ENCODE assay signal across 32 cellular contexts in genomic region chr9:129374651-129375050, GRCh38.
"Had no signal": no experiment of that assay in that cellular context is flagged by ENCODE, and none has a peak within 500 bp of the region (broad histone marks: within the 10 kb centered on the region; RNA-seq: fewer than 3 reads in every experiment).

No MANE protein-coding gene starts in this region.

- H3K27me3 ChIP-seq: adrenal gland, body of pancreas, brain microvascular endothelial cell, breast epithelium had no signal

- H3K9me3 ChIP-seq: adrenal gland, body of pancreas, breast epithelium had no signal

- H3K4me1 ChIP-seq: adrenal gland, body of pancreas, breast epithelium had no signal

- DNase-seq: activated B cell treated with CpG ODN at 0.5 μM for 24 hours; activated CD4-positive, alpha-beta memory T cell treated with anti-CD3 and anti-CD28 coated beads for 36 hours; activated CD4-positive, alpha-beta T cell treated with anti-CD3 and anti-CD28 coated beads for 4 hours; activated CD4-positive, alpha-beta T cell treated with anti-CD3 and anti-CD28 coated beads, Interleukin-2, amount 10 ng/mL, durations not matched to agents 24 days and 14 days; activated CD4-positive, alpha-beta T cell treated with anti-CD3 and anti-CD28 coated beads, Interleukin-2, amount 50 U/mL, for 1 hour; activated CD4-positive, alpha-beta T cell treated with anti-CD3 and anti-CD28 coated beads, Interleukin-2, amount 50 U/mL, for 4 hours; activated CD4-positive, CD25-positive, alpha-beta regulatory T cell treated with anti-CD3 and anti-CD28 coated beads, Interleukin-2, amount 50 U/mL, for 72 hours; activated CD8-positive, alpha-beta memory T cell treated with anti-CD3 and anti-CD28 coated beads, Interleukin-2, amount 50 U/mL, for 4 hours; activated CD8-positive, alpha-beta T cell treated with anti-CD3 and anti-CD28 coated beads for 36 hours; activated gamma-delta T cell treated with Interleukin-2 at 50 U/mL for 16 hours; activated naive CD4-positive, alpha-beta T cell; activated naive CD4-positive, alpha-beta T cell treated with anti-CD3 and anti-CD28 coated beads for 36 hours; activated naive CD4-positive, alpha-beta T cell treated with anti-CD3 and anti-CD28 coated beads, Interleukin-2, amount 50 U/mL, for 16 hours; activated naive CD8-positive, alpha-beta T cell treated with anti-CD3 and anti-CD28 coated beads for 36 hours; activated T-cell treated with anti-CD3 and anti-CD28 coated beads for 4 hours; activated T-cell treated with anti-CD3 and anti-CD28 coated beads, Interleukin-2, amount 50 U/mL, for 1 hour; activated T-cell treated with anti-CD3 and anti-CD28 coated beads, Interleukin-2, amount 50 U/mL, for 4 hours; activated T-cell treated with anti-CD3 and anti-CD28 coated beads, Interleukin-2, amount 50 U/mL, for 72 hours; adrenal gland; amniotic stem cell; body of pancreas; brain microvascular endothelial cell; central memory CD4-positive, alpha-beta T cell; T-helper 1 cell; T-helper 2 cell; T-helper 9 cell had no signal

- FAIRE-seq: astrocyte, TTC549 had no signal

- ATAC-seq: activated CD8-positive, alpha-beta T cell treated with anti-CD3 and anti-CD28 coated beads for 36 hours; activated naive CD4-positive, alpha-beta T cell treated with anti-CD3 and anti-CD28 coated beads, Interleukin-2, amount 50 U/mL, for 72 hours; activated T-cell treated with anti-CD3 and anti-CD28 coated beads, Interleukin-2, amount 50 U/mL, for 4 hours; activated T-cell treated with anti-CD3 and anti-CD28 coated beads, Interleukin-2, amount 50 U/mL, for 72 hours; activated T-helper 17 cell treated with anti-CD3 and anti-CD28 coated beads, Interleukin-2, amount 50 U/mL, for 72 hours; body of pancreas had no signal

- H3K4me3 ChIP-seq: adrenal gland, body of pancreas, breast epithelium had no signal

- H3K36me3 ChIP-seq: adrenal gland, brain microvascular endothelial cell, breast epithelium had no signal

- H3K27ac ChIP-seq: adrenal gland, body of pancreas, brain microvascular endothelial cell, breast epithelium, VCaP had no signal
